In the genomic region with DNA sequence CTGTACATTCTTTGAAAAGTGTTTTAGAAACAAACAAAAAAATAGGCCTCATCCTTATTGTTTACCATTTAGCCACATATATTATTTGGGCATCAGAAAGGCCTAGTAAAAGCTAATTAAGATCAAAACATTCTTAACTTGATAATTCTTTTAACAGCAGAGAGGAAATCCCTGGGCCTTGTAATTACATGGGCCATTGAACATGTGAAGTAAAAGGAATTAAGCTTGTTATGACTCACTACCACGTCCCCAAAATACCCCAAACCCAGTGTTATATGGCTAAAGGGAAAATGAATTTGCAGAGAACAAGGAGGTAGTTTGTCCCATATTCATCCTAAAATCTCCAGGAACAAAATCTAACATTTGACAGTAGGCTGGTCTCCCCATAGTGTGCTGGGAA, we compare ENCODE assay signal across 24 cellular contexts.
"Had no signal": no experiment of that assay in that cellular context is flagged by ENCODE, and none has a peak within 500 bp of the region (broad histone marks: within the 10 kb centered on the region; RNA-seq: fewer than 3 reads in every experiment).

No MANE protein-coding gene starts in this region.

- H3K4me3 ChIP-seq: esophagus squamous epithelium, gastroesophageal sphincter, lung, pancreas, spleen, testis, tibial nerve, upper lobe of right lung, vagina had no signal

- H3K27me3 ChIP-seq: esophagus squamous epithelium, gastroesophageal sphincter, pancreas, testis, tibial nerve, upper lobe of right lung, vagina had no signal

- H3K4me1 ChIP-seq: esophagus squamous epithelium, gastroesophageal sphincter, pancreas, spleen, testis, tibial nerve, upper lobe of right lung, vagina had no signal

- H3K36me3 ChIP-seq: esophagus squamous epithelium, gastroesophageal sphincter, pancreas, spleen, tibial nerve, upper lobe of right lung, vagina had no signal

- H3K9me3 ChIP-seq: esophagus squamous epithelium, gastroesophageal sphincter, pancreas, spleen, testis, tibial nerve, upper lobe of right lung, vagina had no signal

- H3K27ac ChIP-seq: epithelial cell of prostate, esophagus squamous epithelium, gastroesophageal sphincter, pancreas, spleen, testis, tibial nerve, upper lobe of right lung, vagina had no signal

- ATAC-seq: effector memory CD8-positive, alpha-beta T cell; gastroesophageal sphincter; natural killer cell treated with Interleukin-12 subunit alpha and Interleukin-12 subunit beta and Interleukin-15 and Interleukin-18, amount 100 ng/mL, for 72 hours; pancreas; sciatic nerve; stimulated activated naive B cell treated with anti-CD40 and anti-IgM and Interleukin-4, amounts not matched to agents 10 μg/mL and 1 μg/mL and 100 μg/mL, for 72 hours; stimulated activated naive CD8-positive, alpha-beta T cell treated with anti-CD3 and anti-CD28 coated beads, Interleukin-15, amount 100 ng/mL, for 72 hours; upper lobe of right lung had no signal

- DNase-seq: effector memory CD8-positive, alpha-beta T cell; esophagus squamous epithelium; foreskin fibroblast; glutamatergic neuron; left cardiac atrium; left ventricle myocardium superior; mesenchymal stem cell; midbrain; occipital lobe; pancreas; spleen; stimulated activated CD4-positive, alpha-beta T cell treated with anti-CD3 and anti-CD28 coated beads, Interleukin-2, amount 100 ng/mL, for 24 hours; stimulated activated CD4-positive, alpha-beta T cell treated with anti-CD3 and anti-CD28 coated beads, Interleukin-4, amount 100 ng/mL, for 4 hours; stimulated activated naive B cell treated with anti-CD40 and anti-IgM and Interleukin-4, amounts not matched to agents 10 μg/mL and 1 μg/mL and 100 μg/mL, for 72 hours; stimulated activated naive CD8-positive, alpha-beta T cell treated with anti-CD3 and anti-CD28 coated beads, Interleukin-15, amount 100 ng/mL, for 72 hours; testis; upper lobe of right lung had no signal
